ENCODE assay signal across 1 cellular context in genomic region chr16:68147438-68147837, GRCh38.
TF ChIP-seq lines count a peak whose summit lies in the region.

No MANE protein-coding gene starts in this region.

TF ChIP-seq in HepG2, 621 proteins besides CTCF, POLR2A, EP300 and RAD21 (continued from another document):
- no peak for TF ChIP-seq ZNF567 (CRISPR knock-in tag; IDR thresholded peaks at IDR 0.05; ENCODE audit: borderline replicate concordance)
